In genomic region chr12:104290855-104291254, GRCh38 we compare ENCODE assay signal across 24 cellular contexts. TPM values are rescaled to one million over a fixed set of nuclear protein-coding genes. Genes with fewer than 3 reads are reported as not detected.
DNase-seq lines count a peak whose midpoint lies in the region; FAIRE-seq and TF ChIP-seq lines count a peak whose summit lies in the region.
"Had no signal": no experiment of that assay in that cellular context is flagged by ENCODE, and none has a peak within 500 bp of the region (broad histone marks: within the 10 kb centered on the region; RNA-seq: fewer than 3 reads in every experiment).

No MANE protein-coding gene starts in this region.

- POLR2A ChIA-PET in AG04449 (lab: Yijun Ruan, JAX), result no interaction called here

- H3K27ac ChIP-seq in astrocyte (ENCODE audit: low read depth, low read length) (no peak overlapping the region), osteoblast (ENCODE audit: low read depth, low read length) (no peak overlapping the region), SJCRH30 (no peak overlapping the region)
- H3K27ac ChIP-seq: HL-60, thyroid gland had no signal

- H3K27me3 ChIP-seq in astrocyte (ENCODE audit: insufficient read depth, low read length), result no peaks in the 10 kb centered on the region
- H3K27me3 ChIP-seq in osteoblast (ENCODE audit: insufficient read depth, low read length), result no peaks in the 10 kb centered on the region
- no peaks in the 10 kb centered on the region for H3K27me3 ChIP-seq in SJCRH30
- H3K27me3 ChIP-seq: ascending aorta, esophagus muscularis mucosa, gastroesophageal sphincter, thyroid gland had no signal

- H3K27ac Mint-ChIP-seq in Calu3 (ENCODE audit: unreplicated experiment), result no peak overlapping the region
- H3K27ac Mint-ChIP-seq in astrocyte (ENCODE audit: unreplicated experiment), result no peak overlapping the region
- H3K27ac Mint-ChIP-seq: activated CD4-positive, alpha-beta T cell treated with anti-CD3 and anti-CD28 coated beads, Interleukin-2, amount 10 ng/mL, durations not matched to agents 24 days and 14 days; activated naive CD8-positive, alpha-beta T cell; endodermal cell; stimulated activated naive CD8-positive, alpha-beta T cell treated with anti-CD3 and anti-CD28 coated beads, Interleukin-15, Interleukin-2, amounts not matched to agents 100 ng/mL and 50 ng/mL, for 24 hours had no signal

- no TSS peak for BruUV-seq in Calu3 (replicated peaks; lab: Mats Ljungman, UMichigan)

- peaks cover 87% of the 10 kb centered on the region for H3K79me2 ChIP-seq in astrocyte (ENCODE audit: insufficient read depth, low read length)
- H3K79me2 ChIP-seq in osteoblast (ENCODE audit: insufficient read depth, low read length), result peaks cover 86% of the 10 kb centered on the region

- H3K4me3 Mint-ChIP-seq in Calu3 (ENCODE audit: low read depth, unreplicated experiment) (peak overlapping the region; percentile 99), astrocyte (ENCODE audit: unreplicated experiment) (peak overlapping the region; percentile 46)
- H3K4me3 Mint-ChIP-seq: activated CD4-positive, alpha-beta T cell treated with anti-CD3 and anti-CD28 coated beads, Interleukin-2, amount 10 ng/mL, durations not matched to agents 24 days and 14 days; activated naive CD8-positive, alpha-beta T cell; endodermal cell; stimulated activated naive CD8-positive, alpha-beta T cell treated with anti-CD3 and anti-CD28 coated beads, Interleukin-15, Interleukin-2, amounts not matched to agents 100 ng/mL and 50 ng/mL, for 24 hours had no signal

- H2AFZ ChIP-seq in astrocyte (ENCODE audit: low read depth, low read length) (no peak overlapping the region), osteoblast (ENCODE audit: low read length) (no peak overlapping the region)

- H3K9me3 ChIP-seq in astrocyte (ENCODE audit: insufficient read depth, low read depth, low read length) (no peaks in the 10 kb centered on the region), osteoblast (ENCODE audit: low read depth, low read length) (no peaks in the 10 kb centered on the region), SJCRH30 (replicated peaks) (no peaks in the 10 kb centered on the region)
- H3K9me3 ChIP-seq: ascending aorta, esophagus muscularis mucosa, gastroesophageal sphincter, thyroid gland had no signal

- H3K9ac ChIP-seq in astrocyte (ENCODE audit: low read length), result no peak overlapping the region

- H3K4me3 ChIP-seq in AG04449 (ENCODE audit: low read depth, low read length), result peak overlapping the region; percentile 16
- no peak overlapping the region for H3K4me3 ChIP-seq in astrocyte (ENCODE audit: insufficient read depth, low read depth, low read length)
- peak overlapping the region; percentile 21 for H3K4me3 ChIP-seq in osteoblast (ENCODE audit: insufficient read depth, low read length)
- H3K4me3 ChIP-seq in SJCRH30, result no peak overlapping the region
- H3K4me3 ChIP-seq: thyroid gland had no signal

- DNase-seq in AG04449 (ENCODE audit: low read depth, low spot score) (no peak), Calu3 (no peak), astrocyte (ENCODE audit: low read depth) (no peak), osteoblast (ENCODE audit: insufficient read length, low spot score, missing footprints) (no peak), SJCRH30 (no peak), GF-D8 (lab: John Stamatoyannopoulos, UW) (no peak), middle frontal gyrus (ENCODE audit: extremely low spot score, low spot score) (no peak)
- DNase-seq: activated CD4-positive, alpha-beta T cell treated with anti-CD3 and anti-CD28 coated beads, Interleukin-2, amount 10 ng/mL, durations not matched to agents 24 days and 14 days; caudate nucleus; endodermal cell; GOT3; hypothalamus; Kasumi-1; mesendoderm; NCI-H1694 treated with DMSO at 0.1 percent for 48 hours; NCI-H510A; OCI-M1; thyroid gland had no signal

- TF ChIP-seq CTCF in AG04449 (IDR thresholded peaks at IDR 0.05; ENCODE audit: insufficient read depth, low read length, missing control alignments) (no peak), Calu3 (IDR thresholded peaks at IDR 0.05; ENCODE audit: unreplicated experiment) (no peak), astrocyte (IDR thresholded peaks at IDR 0.05; ENCODE audit: insufficient read depth, low read depth, low read length) (no peak), osteoblast (IDR thresholded peaks at IDR 0.05; ENCODE audit: extremely low read depth, low read depth, low read length) (no peak)

- no peak for FAIRE-seq in astrocyte (lab: Jason Lieb, UNC)

- H3K27me3 Mint-ChIP-seq in Calu3 (ENCODE audit: unreplicated experiment), result no peaks in the 10 kb centered on the region
- H3K27me3 Mint-ChIP-seq in astrocyte (ENCODE audit: low read depth, unreplicated experiment), result no peaks in the 10 kb centered on the region
- H3K27me3 Mint-ChIP-seq: activated CD4-positive, alpha-beta T cell treated with anti-CD3 and anti-CD28 coated beads, Interleukin-2, amount 10 ng/mL, durations not matched to agents 24 days and 14 days; activated naive CD8-positive, alpha-beta T cell; stimulated activated naive CD8-positive, alpha-beta T cell treated with anti-CD3 and anti-CD28 coated beads, Interleukin-15, Interleukin-2, amounts not matched to agents 100 ng/mL and 50 ng/mL, for 24 hours had no signal

- intact Hi-C loops in Calu3 (cut with micrococcal nuclease; ENCODE audit: unreplicated experiment), result no loop called here

- H3K4me1 ChIP-seq in astrocyte (ENCODE audit: insufficient read depth, low read length) (peaks cover 16% of the 10 kb centered on the region), osteoblast (ENCODE audit: insufficient read depth, low read length) (peaks cover 38% of the 10 kb centered on the region), SJCRH30 (no peaks in the 10 kb centered on the region)

- H3K4me2 ChIP-seq in astrocyte (ENCODE audit: low read length) (no peak overlapping the region), osteoblast (ENCODE audit: insufficient read depth, low read length) (peak overlapping the region; percentile 27)

- H4K20me1 ChIP-seq in astrocyte (ENCODE audit: insufficient read depth, low read length) (peaks cover 73% of the 10 kb centered on the region), osteoblast (ENCODE audit: insufficient read depth, low read length) (peaks cover 62% of the 10 kb centered on the region)

- H3K36me3 Mint-ChIP-seq in Calu3 (ENCODE audit: insufficient read depth, unreplicated experiment), result peaks cover 99% of the 10 kb centered on the region
- H3K36me3 Mint-ChIP-seq in astrocyte (ENCODE audit: low read depth, unreplicated experiment), result peaks cover 3% of the 10 kb centered on the region

- CTCF ChIA-PET in AG04449 (lab: Yijun Ruan, JAX), result interaction anchor here (1.3 to 1.6 kb wide), 3 partner anchors 9 to 91 kb away, joined by 4 read pairs; no protein-coding TSS in a partner anchor
- CTCF ChIA-PET in Calu3 (lab: Charles Lee), result interaction anchor here (0.6 to 5.2 kb wide), 3 partner anchors 15 to 71 kb away, joined by 3 to 26 read pairs (median 3); no protein-coding TSS in a partner anchor

- peaks cover 55% of the 10 kb centered on the region for H3K4me1 Mint-ChIP-seq in Calu3 (ENCODE audit: low read depth, unreplicated experiment)
- H3K4me1 Mint-ChIP-seq in astrocyte (ENCODE audit: low read depth, unreplicated experiment), result peaks cover 11% of the 10 kb centered on the region

- H3K9me3 Mint-ChIP-seq in Calu3 (ENCODE audit: low read depth, unreplicated experiment), result no peaks in the 10 kb centered on the region
- H3K9me3 Mint-ChIP-seq in astrocyte (ENCODE audit: unreplicated experiment), result no peaks in the 10 kb centered on the region
- H3K9me3 Mint-ChIP-seq: activated CD4-positive, alpha-beta T cell treated with anti-CD3 and anti-CD28 coated beads, Interleukin-2, amount 10 ng/mL, durations not matched to agents 24 days and 14 days; endodermal cell; stimulated activated naive CD8-positive, alpha-beta T cell treated with anti-CD3 and anti-CD28 coated beads, Interleukin-15, Interleukin-2, amounts not matched to agents 100 ng/mL and 50 ng/mL, for 24 hours had no signal

- peaks cover 28% of the 10 kb centered on the region for H3K36me3 ChIP-seq in astrocyte (ENCODE audit: insufficient read depth, low read length)
- peaks cover 61% of the 10 kb centered on the region for H3K36me3 ChIP-seq in osteoblast (ENCODE audit: insufficient read depth, low read length)
- H3K36me3 ChIP-seq in SJCRH30, result peaks cover 13% of the 10 kb centered on the region

RNA-seq across cellular contexts. Expression of gene EID3, which starts 12.7 kb away (rescaled TPM):
- total RNA-seq in Calu3 (2022), result 5.5 and 6.1 TPM in 2 replicates
- total RNA-seq in astrocyte, result 1.9 TPM in 2 replicates
- total RNA-seq in osteoblast, result 14.4 and 19.2 TPM in 2 replicates
- total RNA-seq in SJCRH30 (2014; rRNA removed; shearing (Covaris generic)), result 0.48 and 0.63 TPM in 2 replicates

Comparison
In these comparisons a context has a peak if more than half of its experiments do, and no peak if none do; other contexts are left out.
1. H3K4me3 ChIP-seq: peak in AG04449 (single experiment) and osteoblast (single experiment); none in astrocyte (single experiment) and SJCRH30 (single experiment).